2 cellular contexts compared by ENCODE assay signal in the genomic region with DNA sequence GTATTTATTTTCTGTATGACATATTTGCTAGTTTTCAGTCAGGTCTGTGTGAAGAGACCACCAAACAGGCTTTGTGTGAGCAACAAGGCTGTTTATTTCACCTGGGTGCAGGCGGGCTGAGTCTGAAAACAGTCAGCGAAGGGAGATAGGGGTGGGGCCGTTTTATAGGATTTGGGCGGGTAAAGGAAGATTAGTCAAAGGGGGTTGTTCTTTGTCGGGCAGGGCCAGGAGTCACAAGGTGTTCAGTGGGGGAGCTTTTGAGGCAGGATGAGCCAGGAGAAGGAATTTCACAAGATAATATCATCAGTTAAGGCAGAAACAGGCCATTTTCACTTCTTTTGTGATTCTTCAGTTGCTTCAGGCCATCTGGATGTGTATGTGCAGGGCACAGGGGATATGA. TPM values are rescaled to one million over a fixed set of nuclear protein-coding genes. Genes with fewer than 3 reads are reported as not detected.
"Had no signal": no experiment of that assay in that cellular context is flagged by ENCODE, and none has a peak within 500 bp of the region (broad histone marks: within the 10 kb centered on the region; RNA-seq: fewer than 3 reads in every experiment).

No MANE protein-coding gene starts in this region.

RNA-seq across cellular contexts. Expression of a gene that starts 24.9 kb away (rescaled TPM):
- total RNA-seq: natural killer cell treated with Interleukin-12 subunit alpha and Interleukin-12 subunit beta and Interleukin-15 and Interleukin-18, amount 100 ng/mL, for 72 hours had no signal
- polyA plus RNA-seq: naive thymus-derived CD4-positive, alpha-beta T cell had no signal
